In the genomic region with DNA sequence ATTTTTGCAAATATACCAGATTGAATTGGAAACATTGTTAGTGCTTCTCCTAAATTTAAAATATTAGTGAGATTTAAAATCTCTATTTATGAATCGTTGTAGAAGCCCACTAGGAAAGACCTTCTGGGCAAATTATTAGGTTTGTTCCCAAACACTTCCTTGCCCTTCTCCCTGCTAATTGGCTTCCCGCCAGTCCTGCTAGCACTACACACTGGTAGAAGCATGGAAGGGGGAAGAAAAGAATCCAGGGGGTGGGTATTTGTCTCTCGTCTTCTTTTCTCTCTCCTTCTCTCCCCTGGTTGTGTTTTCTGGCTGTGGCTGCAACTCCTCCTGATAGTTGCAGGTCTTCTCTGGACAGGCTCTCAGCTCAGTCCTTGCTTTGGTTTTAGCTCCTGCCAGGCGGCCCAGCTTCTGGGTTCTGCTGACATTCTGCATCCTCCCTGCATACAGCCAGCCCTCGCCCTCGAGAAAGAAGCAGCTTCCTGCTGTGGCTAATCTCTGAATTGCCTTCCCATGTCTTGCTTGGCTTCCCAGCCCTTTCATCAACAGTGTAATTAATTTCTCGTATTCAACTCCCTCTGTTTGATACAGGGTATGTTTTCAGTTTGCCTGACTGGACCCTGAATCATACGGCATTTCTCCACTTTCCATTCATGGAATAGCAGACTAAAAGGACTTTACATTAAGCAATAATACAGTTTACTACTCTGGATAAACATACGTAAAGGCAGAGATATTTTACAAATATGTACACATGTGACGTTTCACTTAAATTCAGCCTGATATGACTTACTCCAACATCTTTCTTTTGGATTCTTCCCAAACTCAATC, we compare ENCODE assay signal across 12 cellular contexts. TPM values are rescaled to one million over a fixed set of nuclear protein-coding genes. Genes with fewer than 3 reads are reported as not detected.
A peak's percentile ranks its signal among the peaks of the same experiment; 100 is the strongest.
DNase-seq lines count a peak whose midpoint lies in the region; ATAC-seq and TF ChIP-seq lines count a peak whose summit lies in the region.
"Had no signal": no experiment of that assay in that cellular context is flagged by ENCODE, and none has a peak within 500 bp of the region (broad histone marks: within the 10 kb centered on the region; RNA-seq: fewer than 3 reads in every experiment).

No MANE protein-coding gene starts in this region.

- no peak for TF ChIP-seq CTCF in cardiac fibroblast (IDR thresholded peaks at IDR 0.05; ENCODE audit: low read depth, low read length)

- no peak for ATAC-seq in HG02642 (IDR thresholded peaks at IDR 0.05; ENCODE audit: poor library complexity, unreplicated experiment)
- ATAC-seq: left colon had no signal

- no peak overlapping the region for H3K4me3 ChIP-seq in MG63
- peak overlapping the region in 1 of 2 donors; percentile 37 for H3K4me3 ChIP-seq in cardiac fibroblast (replicated peaks in 1 of 2; ENCODE audit: low read depth in 2 of 2, low read length in 2 of 2)
- H3K4me3 ChIP-seq: tibial artery had no signal

- peak; percentile 51 for DNase-seq in COR-L47 (lab: John Stamatoyannopoulos, UW)
- peak; percentile 63 for DNase-seq in MG63
- peak; percentile 50 to 74 for DNase-seq in cardiac fibroblast (ENCODE audit: low read depth in 2 of 2)
- DNase-seq in myocyte (ENCODE audit: low read depth): peak; percentile 15
- no peak for DNase-seq in putamen (ENCODE audit: low spot score)
- no peak for DNase-seq in NCI-H2196 treated with DMSO at 0.1 percent for 48 hours (lab: John Stamatoyannopoulos, UW; ENCODE audit: unreplicated experiment)
- DNase-seq in stimulated activated CD4-positive, alpha-beta T cell treated with anti-CD3 and anti-CD28 coated beads, Interleukin-4, amount 100 ng/mL, for 4 hours: no peak
- DNase-seq: DND-41, left colon, SIG-M5 had no signal

- no peaks in the 10 kb centered on the region for H3K27me3 ChIP-seq in MG63
- H3K27me3 ChIP-seq: tibial artery had no signal

- peaks cover 2% of the 10 kb centered on the region; the same call in 1 of the 2 replicates for H3K9me3 ChIP-seq in MG63
- H3K9me3 ChIP-seq: tibial artery had no signal

- no peaks in the 10 kb centered on the region for H3K36me3 ChIP-seq in MG63
- H3K36me3 ChIP-seq: tibial artery had no signal

RNA-seq across cellular contexts. Expression of a gene that starts 6.9 kb away (rescaled TPM):
- total RNA-seq in MG63 (2014; rRNA removed; shearing (Covaris generic); ENCODE audit: low replicate concordance): 4.5 and 6.2 TPM in 2 replicates
- 7.2 and 9.7 TPM in 2 replicates for total RNA-seq in myocyte
- polyA plus RNA-seq in myocyte (2012): 10.1 TPM

Comparison
In these comparisons a context has a peak if more than half of its experiments do, and no peak if none do; other contexts are left out.
1. DNase-seq: peak in COR-L47 (single experiment), MG63 (single experiment), cardiac fibroblast (2 of 2) and myocyte (single experiment); none in putamen (single experiment), NCI-H2196 treated with DMSO at 0.1 percent for 48 hours (single experiment) and stimulated activated CD4-positive, alpha-beta T cell treated with anti-CD3 and anti-CD28 coated beads, Interleukin-4, amount 100 ng/mL, for 4 hours (0 of 2).